Comparison of ENCODE assay signal across 8 cellular contexts in the genomic region with DNA sequence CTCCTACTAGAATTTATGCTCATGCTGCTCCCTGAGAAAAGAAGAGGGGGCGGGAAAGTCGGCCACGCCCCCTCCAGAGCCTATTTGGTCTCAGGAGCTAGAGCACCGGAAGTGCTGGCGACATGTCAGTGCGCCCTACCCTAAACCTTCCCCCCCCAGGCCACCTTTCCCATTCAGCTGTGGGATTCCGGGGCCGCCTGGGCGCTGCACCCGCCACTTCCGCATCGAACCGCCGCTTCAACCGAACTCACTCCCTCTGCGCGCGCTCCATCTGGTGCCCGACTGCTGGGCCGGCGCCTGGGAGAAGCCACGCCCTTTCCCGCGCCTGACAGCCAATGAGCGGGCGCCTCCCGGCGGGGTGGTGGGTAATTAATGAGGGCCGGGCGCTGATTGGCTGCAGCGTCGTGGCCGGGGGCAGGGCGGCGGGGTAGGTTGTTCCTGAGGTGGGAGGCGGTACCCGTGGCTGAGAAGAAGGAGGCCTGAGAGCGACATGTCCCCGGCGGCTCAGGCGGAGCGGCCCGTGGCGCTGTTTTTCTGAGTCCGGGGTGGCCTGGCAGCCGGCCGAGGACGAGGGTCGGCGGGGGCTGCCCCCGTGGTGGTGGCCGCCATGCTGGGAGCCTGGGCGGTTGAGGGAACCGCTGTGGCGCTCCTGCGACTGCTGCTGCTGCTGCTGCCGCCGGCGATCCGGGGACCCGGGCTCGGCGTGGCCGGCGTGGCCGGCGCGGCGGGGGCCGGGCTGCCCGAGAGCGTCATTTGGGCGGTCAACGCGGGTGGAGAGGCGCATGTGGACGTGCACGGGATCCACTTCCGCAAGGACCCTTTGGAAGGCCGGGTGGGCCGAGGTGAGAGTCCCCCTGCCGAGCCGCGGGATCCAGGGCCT. TPM values are rescaled to one million over a fixed set of nuclear protein-coding genes. Genes with fewer than 3 reads are reported as not detected.
DNase-seq lines count a peak whose midpoint lies in the region; ATAC-seq, FAIRE-seq and TF ChIP-seq lines count a peak whose summit lies in the region.

A gene with protein sequence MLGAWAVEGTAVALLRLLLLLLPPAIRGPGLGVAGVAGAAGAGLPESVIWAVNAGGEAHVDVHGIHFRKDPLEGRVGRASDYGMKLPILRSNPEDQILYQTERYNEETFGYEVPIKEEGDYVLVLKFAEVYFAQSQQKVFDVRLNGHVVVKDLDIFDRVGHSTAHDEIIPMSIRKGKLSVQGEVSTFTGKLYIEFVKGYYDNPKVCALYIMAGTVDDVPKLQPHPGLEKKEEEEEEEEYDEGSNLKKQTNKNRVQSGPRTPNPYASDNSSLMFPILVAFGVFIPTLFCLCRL (plus strand): TSS at position 460 of the 880 bp plus-strand sequence. CDS start 148 bp downstream, at position 608.

- CTCF ChIA-PET in mammary epithelial cell (lab: Charles Lee; ENCODE audit: low non-redundant PET): no interaction called here

- H3K4me1 ChIP-seq in mammary epithelial cell (ENCODE audit: insufficient read depth, low read length) (peaks cover 28% of the 10 kb centered on the region), iPS-20b (ENCODE audit: insufficient read depth, low read length) (peaks cover 33% of the 10 kb centered on the region), small intestine (ENCODE audit: control insufficient read depth in 2 of 2, insufficient read depth in 1 of 2, low read depth in 1 of 2, low read length in 1 of 2) (peaks cover 7 to 9% of the 10 kb centered on the region in 2 donors)

- no TSS peak for BruUV-seq in mammary epithelial cell (replicated peaks; lab: Mats Ljungman, UMichigan)

- H4K20me1 ChIP-seq in mammary epithelial cell (ENCODE audit: insufficient read depth, low read length): peaks cover 2% of the 10 kb centered on the region

- intact Hi-C loops in mammary epithelial cell (cut with micrococcal nuclease): loop anchor here (1.0 to 2.0 kb wide), 6 partner anchors 10 to 250 kb away; no protein-coding TSS in a partner anchor

- in situ Hi-C loops in mammary epithelial cell (cut with MboI; ENCODE audit: low sequenced_read_pairs in 2 of 2): no loop called here

- DNase-seq in AG08395 (ENCODE audit: low spot score): peak; percentile 100
- peak; percentile 99 for DNase-seq in NCI-H2227 (lab: John Stamatoyannopoulos, UW; ENCODE audit: unreplicated experiment)
- DNase-seq in WERI-Rb-1: peak; percentile 98
- peak; percentile 98 for DNase-seq in mammary epithelial cell
- peak; percentile 98 for DNase-seq in small intestine

- dilution Hi-C loops in mammary epithelial cell (cut with HindIII; ENCODE audit: low sequenced_read_pairs): no loop called here

- H3K27me3 ChIP-seq in WERI-Rb-1 (ENCODE audit: insufficient read depth, low read depth, severe bottlenecking) (no peaks in the 10 kb centered on the region), mammary epithelial cell (ENCODE audit: insufficient read depth, low read length) (no peaks in the 10 kb centered on the region), iPS-20b (ENCODE audit: insufficient read depth, low read length) (no peaks in the 10 kb centered on the region), small intestine (ENCODE audit: control insufficient read depth in 2 of 2, insufficient read depth in 2 of 2, low read length in 2 of 2) (no peaks in the 10 kb centered on the region)

- H2AFZ ChIP-seq in mammary epithelial cell (ENCODE audit: low read depth, low read length): peak within 1 kb of the TSS; percentile 98

- peaks cover 50% of the 10 kb centered on the region for H3K79me2 ChIP-seq in mammary epithelial cell (ENCODE audit: insufficient read depth, low read length)

- TF ChIP-seq CTCF in WERI-Rb-1 (IDR thresholded peaks at IDR 0.05; ENCODE audit: low read depth, low read length) (no peak), mammary epithelial cell (conservative IDR thresholded peaks at IDR 0.05 in 1 of 2, IDR thresholded peaks at IDR 0.05 in 1 of 2; ENCODE audit: extremely low read depth in 1 of 2, insufficient read depth in 1 of 2, low read depth in 1 of 2, low read length in 2 of 2) (peak in 1 of 2 donors; percentile 24)

- H3K9ac ChIP-seq in mammary epithelial cell (ENCODE audit: insufficient read depth, low read length) (peak within 1 kb of the TSS; percentile 92), iPS-20b (ENCODE audit: low read depth, low read length) (peak within 1 kb of the TSS; percentile 95)

- H3K4me3 ChIP-seq in WERI-Rb-1 (ENCODE audit: low read depth, low read length) (peak within 1 kb of the TSS; percentile 89), mammary epithelial cell (replicated peaks in 1 of 3; ENCODE audit: insufficient read depth in 1 of 3, low read depth in 2 of 3, low read length in 3 of 3) (peak within 1 kb of the TSS; percentile 73 to 98 (median 82)), iPS-20b (ENCODE audit: low read length) (peak within 1 kb of the TSS; percentile 88), small intestine (ENCODE audit: low read depth in 1 of 2, low read length in 2 of 2) (peak within 1 kb of the TSS; percentile 90 to 94)

- H3K4me2 ChIP-seq in mammary epithelial cell (ENCODE audit: insufficient read depth, low read depth, low read length): peak within 1 kb of the TSS; percentile 94

- H3K9me3 ChIP-seq in WERI-Rb-1 (ENCODE audit: severe bottlenecking) (no peaks in the 10 kb centered on the region), mammary epithelial cell (replicated peaks; ENCODE audit: insufficient read depth, low read length) (no peaks in the 10 kb centered on the region), iPS-20b (ENCODE audit: insufficient read depth, low read depth, low read length) (no peaks in the 10 kb centered on the region), small intestine (ENCODE audit: control insufficient read depth, low read depth) (no peaks in the 10 kb centered on the region)

- peak; percentile 56 for ATAC-seq in GM18873 (IDR thresholded peaks at IDR 0.05; ENCODE audit: low FRiP score, unreplicated experiment)
- peak; percentile 67 for ATAC-seq in HG03139 (IDR thresholded peaks at IDR 0.05; ENCODE audit: unreplicated experiment)

- no peak for FAIRE-seq in small intestine (lab: Jason Lieb, UNC)

- peak within 1 kb of the TSS; percentile 99 for H3K27ac ChIP-seq in WERI-Rb-1
- H3K27ac ChIP-seq in mammary epithelial cell (ENCODE audit: insufficient read depth, low read depth, low read length): peak within 1 kb of the TSS; percentile 89
- peak within 1 kb of the TSS; percentile 75 for H3K27ac ChIP-seq in iPS-20b (ENCODE audit: low read length)
- H3K27ac ChIP-seq in small intestine (ENCODE audit: low read depth in 1 of 2, low read length in 1 of 2): peak within 1 kb of the TSS; percentile 77 to 96

- WGBS in mammary epithelial cell (ENCODE audit: low coverage, missing lambda C conversion rate): 0% methylated on average over 3 of the region's 84 CpGs
- 1% methylated on average over 76 to 84 of the region's 84 CpGs for WGBS in small intestine, 3 donors

- H3K36me3 ChIP-seq in WERI-Rb-1 (peaks cover 5% of the 10 kb centered on the region), mammary epithelial cell (ENCODE audit: insufficient read depth, low read length) (no peaks in the 10 kb centered on the region), iPS-20b (ENCODE audit: insufficient read depth, low read depth, low read length) (0 out of 2 replicates have a peak, but pooled peaks cover 3% of the 10 kb centered on the region), small intestine (ENCODE audit: control insufficient read depth in 2 of 2, insufficient read depth in 2 of 2, low read length in 2 of 2) (no peaks in the 10 kb centered on the region)

RNA-seq across cellular contexts. Expression of the gene that starts here (rescaled TPM):
- 100 to 1,000 TPM in 1 of 2 donors, 10 to 100 TPM in 1; 64.7 to 114 TPM for total RNA-seq in mammary epithelial cell
- polyA plus RNA-seq in mammary epithelial cell: 37.1 TPM
- 150 TPM for polyA minus RNA-seq in mammary epithelial cell
- 100 to 1,000 TPM in 1 of 3 donors, 10 to 100 TPM in 1, 1 to 10 TPM in 1; 9.7 to 228 (median 14.3) TPM for polyA plus RNA-seq in small intestine

Comparison
In these comparisons a context has a peak if more than half of its experiments do, and no peak if none do; other contexts are left out.
1. Peak in every context shown above with its lines: DNase-seq, ATAC-seq, H3K4me3 ChIP-seq and H3K27ac ChIP-seq.